In the genomic region with DNA sequence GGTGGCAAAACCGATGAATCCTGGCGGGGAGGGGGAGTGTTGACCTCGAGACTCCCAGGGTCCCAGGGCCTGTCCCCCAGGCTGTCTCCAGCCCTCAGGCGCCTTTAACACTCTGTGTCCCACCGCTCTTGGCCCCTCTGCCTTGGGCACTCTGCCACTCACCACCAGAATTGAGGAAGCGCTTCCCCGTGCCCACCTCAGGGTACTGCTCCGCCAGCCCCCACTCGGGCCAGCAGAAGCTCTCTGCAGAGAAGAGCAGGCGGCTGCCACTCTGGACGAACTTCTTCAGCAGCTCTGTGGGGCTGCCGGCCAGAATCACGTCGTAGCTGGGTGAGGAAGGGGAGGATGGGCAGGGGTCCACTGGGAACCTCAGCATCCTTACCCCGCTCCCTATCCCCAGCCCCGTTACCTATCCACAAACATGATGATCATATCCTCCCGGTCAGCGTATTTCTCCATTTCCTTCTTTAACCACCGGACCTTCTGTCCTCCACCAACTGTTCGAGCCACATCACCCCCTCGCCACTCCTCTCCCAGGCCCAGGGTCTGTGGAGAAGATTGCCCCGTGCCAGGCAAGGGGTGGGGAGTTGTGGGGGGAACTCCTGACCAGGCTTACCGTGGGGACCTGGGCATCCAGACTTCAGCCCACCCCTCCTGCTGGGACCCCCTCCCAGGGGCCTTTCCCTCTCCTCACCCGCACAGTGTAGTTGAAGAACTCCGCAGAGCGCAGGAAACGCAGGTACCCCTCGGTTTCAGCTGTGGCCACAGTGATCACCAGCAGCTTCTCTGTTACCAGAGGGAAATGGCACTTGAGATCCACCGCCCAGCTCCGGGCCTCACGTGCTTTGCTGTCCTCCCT, we compare ENCODE assay signal across 9 cellular contexts. TPM values are rescaled to one million over a fixed set of nuclear protein-coding genes. Genes with fewer than 3 reads are reported as not detected.
DNase-seq lines count a peak whose midpoint lies in the region; ATAC-seq and TF ChIP-seq lines count a peak whose summit lies in the region.
"Had no signal": no experiment of that assay in that cellular context is flagged by ENCODE, and none has a peak within 500 bp of the region (broad histone marks: within the 10 kb centered on the region; RNA-seq: fewer than 3 reads in every experiment).

No MANE protein-coding gene starts in this region.

- H3K9me2 ChIP-seq in GM23338 (ENCODE audit: insufficient read depth) = no peaks in the 10 kb centered on the region

- H3K9me3 Mint-ChIP-seq in GM23338 = no peaks in the 10 kb centered on the region
- H3K9me3 Mint-ChIP-seq in activated naive CD8-positive, alpha-beta T cell treated with anti-CD3 and anti-CD28 coated beads, Interleukin-2, amount 10 ng/mL, durations not matched to agents 7 days and 5 days = no peaks in the 10 kb centered on the region

- TF ChIP-seq CTCF in A673 (conservative IDR thresholded peaks at IDR 0.05; ENCODE audit: low read depth, low read length) (no peak), GM23338 (conservative IDR thresholded peaks at IDR 0.05; ENCODE audit: low read depth in 2 of 2) (no peak), kidney epithelial cell (IDR thresholded peaks at IDR 0.05; ENCODE audit: insufficient read depth, low read length, poor library complexity, severe bottlenecking) (no peak), thyroid gland (IDR thresholded peaks at IDR 0.05) (no peak), GM10248 (IDR thresholded peaks at IDR 0.05; ENCODE audit: control extremely low read depth, extremely low read depth, low read depth, missing control alignments) (no peak)

- TF ChIP-seq POLR2A in thyroid gland (IDR thresholded peaks at IDR 0.05) = no peak

- H3K27ac ChIP-seq in A673 (ENCODE audit: low read depth, low read length, poor library complexity, severe bottlenecking) (peak overlapping the region; percentile 78), GM23338 (ENCODE audit: low read depth) (no peak overlapping the region), thyroid gland (no peak overlapping the region)

- H3F3A ChIP-seq in GM23338 (replicated peaks; ENCODE audit: low read depth) = 0 out of 2 replicates have a peak, but pooled peaks cover 3% of the 10 kb centered on the region

- peaks cover 25% of the 10 kb centered on the region for H3K4me1 ChIP-seq in A673 (ENCODE audit: insufficient read depth, low read length, poor library complexity, severe bottlenecking)
- H3K4me1 ChIP-seq in GM23338 (ENCODE audit: insufficient read depth) = peaks cover 12% of the 10 kb centered on the region
- H3K4me1 ChIP-seq in thyroid gland = peaks cover 19 to 30% of the 10 kb centered on the region in 2 donors

- H3K4me3 Mint-ChIP-seq in GM23338 = peak overlapping the region; percentile 97
- peak overlapping the region; percentile 90 for H3K4me3 Mint-ChIP-seq in activated naive CD8-positive, alpha-beta T cell treated with anti-CD3 and anti-CD28 coated beads, Interleukin-2, amount 10 ng/mL, durations not matched to agents 7 days and 5 days

- peak overlapping the region; percentile 68 for H3K4me3 ChIP-seq in A673 (ENCODE audit: low read depth, low read length, poor library complexity, severe bottlenecking)
- H3K4me3 ChIP-seq in GM23338 = peak overlapping the region; percentile 64
- H3K4me3 ChIP-seq in kidney epithelial cell (ENCODE audit: low read depth, low read length) = peak overlapping the region; percentile 63
- peak overlapping the region; percentile 80 to 86 (median 86) for H3K4me3 ChIP-seq in thyroid gland (replicated peaks in 1 of 3)

- H3K9me3 ChIP-seq in A673 (ENCODE audit: low read depth, low read length, poor library complexity, severe bottlenecking) = no peaks in the 10 kb centered on the region
- no peaks in the 10 kb centered on the region for H3K9me3 ChIP-seq in thyroid gland

- BruUV-seq in A673 (replicated peaks; lab: Mats Ljungman, UMichigan) = TSS peak; percentile 68

- H3K36me3 ChIP-seq in A673 (ENCODE audit: insufficient read depth, low read length, poor library complexity, severe bottlenecking) = peaks cover 8% of the 10 kb centered on the region
- H3K36me3 ChIP-seq in GM23338 (ENCODE audit: insufficient read depth) = no peaks in the 10 kb centered on the region
- peaks cover 1% of the 10 kb centered on the region for H3K36me3 ChIP-seq in kidney epithelial cell (ENCODE audit: control insufficient read depth, insufficient read depth, low read length)
- H3K36me3 ChIP-seq in thyroid gland = peaks cover 16 to 19% of the 10 kb centered on the region in 2 donors

- H3K27me3 ChIP-seq in A673 (replicated peaks; ENCODE audit: insufficient read depth, low read depth, low read length, poor library complexity) (no peaks in the 10 kb centered on the region), GM23338 (ENCODE audit: insufficient read depth) (no peaks in the 10 kb centered on the region), kidney epithelial cell (ENCODE audit: control insufficient read depth, insufficient read depth, low read length) (no peaks in the 10 kb centered on the region), thyroid gland (no peaks in the 10 kb centered on the region)

- peak overlapping the region; percentile 66; the same call in 1 of the 2 replicates for H2AFZ ChIP-seq in GM23338

- intact Hi-C loops in A673 (cut with micrococcal nuclease; ENCODE audit: unreplicated experiment) = no loop called here
- intact Hi-C loops in thyroid gland (cut with DNase I) = no loop called here

- ATAC-seq in GM23338 (peak; percentile 3; the same call in 2 of the 3 replicates), HG02852 (IDR thresholded peaks at IDR 0.05; ENCODE audit: unreplicated experiment) (no peak)
- no peak for ATAC-seq in activated naive CD8-positive, alpha-beta T cell treated with anti-CD3 and anti-CD28 coated beads, Interleukin-2, amount 10 ng/mL, durations not matched to agents 7 days and 5 days (ENCODE audit: low read depth)

- H3K4me2 ChIP-seq in GM23338 = peak overlapping the region; percentile 77

- H3K4me1 Mint-ChIP-seq in GM23338 = peaks cover 15% of the 10 kb centered on the region; the same call in 2 of the 3 replicates
- peaks cover 20% of the 10 kb centered on the region for H3K4me1 Mint-ChIP-seq in activated naive CD8-positive, alpha-beta T cell treated with anti-CD3 and anti-CD28 coated beads, Interleukin-2, amount 10 ng/mL, durations not matched to agents 7 days and 5 days

- POLR2A ChIA-PET in A673 (lab: Charles Lee; ENCODE audit: low non-redundant PET) = no interaction called here
- POLR2A ChIA-PET in activated naive CD8-positive, alpha-beta T cell treated with anti-CD3 and anti-CD28 coated beads, Interleukin-2, amount 10 ng/mL, durations not matched to agents 7 days and 5 days (lab: Charles Lee) = interaction anchor here (1.5 to 2.6 kb wide), 2 partner anchors 28 to 72 kb away, joined by 5 to 36 read pairs; partner anchors contain the start of gene FIS1
- POLR2A ChIA-PET in GM10248 (lab: Yijun Ruan, JAX) = no interaction called here

- CTCF ChIA-PET in A673 (lab: Charles Lee) = no interaction called here
- CTCF ChIA-PET in GM10248 (lab: Yijun Ruan, JAX) = interaction anchor here (1.2 to 5.7 kb wide), 7 partner anchors 9 to 72 kb away, joined by 4 to 68 read pairs (median 9); partner anchors contain the start of gene FIS1

- H3K27me3 Mint-ChIP-seq in GM23338 (ENCODE audit: insufficient read depth, low read depth, poor library complexity) = peaks cover 12% of the 10 kb centered on the region
- no peaks in the 10 kb centered on the region for H3K27me3 Mint-ChIP-seq in activated naive CD8-positive, alpha-beta T cell treated with anti-CD3 and anti-CD28 coated beads, Interleukin-2, amount 10 ng/mL, durations not matched to agents 7 days and 5 days

- peaks cover 32% of the 10 kb centered on the region for H3K79me2 ChIP-seq in GM23338 (replicated peaks; ENCODE audit: insufficient read depth)

- peaks cover 5% of the 10 kb centered on the region for H3K36me3 Mint-ChIP-seq in GM23338 (ENCODE audit: low read depth)
- H3K36me3 Mint-ChIP-seq in activated naive CD8-positive, alpha-beta T cell treated with anti-CD3 and anti-CD28 coated beads, Interleukin-2, amount 10 ng/mL, durations not matched to agents 7 days and 5 days = peaks cover 5% of the 10 kb centered on the region

- no peak overlapping the region for H3K27ac Mint-ChIP-seq in GM23338
- peak overlapping the region; percentile 57 for H3K27ac Mint-ChIP-seq in activated naive CD8-positive, alpha-beta T cell treated with anti-CD3 and anti-CD28 coated beads, Interleukin-2, amount 10 ng/mL, durations not matched to agents 7 days and 5 days

- WGBS in thyroid gland, 2 donors = 55 to 68% methylated on average over 21 to 27 of the region's 31 CpGs

- 0 out of 2 replicates have a peak, but pooled peaks cover 4% of the 10 kb centered on the region for H4K20me1 ChIP-seq in GM23338 (replicated peaks; ENCODE audit: insufficient read depth)

- DNase-seq in A673 (ENCODE audit: low spot score) (no peak), GM23338 (ENCODE audit: low spot score) (no peak), kidney epithelial cell (ENCODE audit: low read depth) (no peak), thyroid gland (peak; percentile 17 to 33), GM10248 (ENCODE audit: extremely low spot score) (no peak), NCI-H226 (no peak)
- DNase-seq in activated naive CD8-positive, alpha-beta T cell treated with anti-CD3 and anti-CD28 coated beads, Interleukin-2, amount 10 ng/mL, durations not matched to agents 7 days and 5 days = no peak

RNA-seq across cellular contexts. Expression of gene PLOD3, which starts 1.2 kb away (rescaled TPM):
- total RNA-seq in A673 (2021) (77.0 and 84.1 TPM in 2 replicates), kidney epithelial cell (95.6 and 102 TPM in 2 replicates), thyroid gland (10 to 100 TPM; 30.0 to 42.5 (median 32.7) TPM)
- 28.5 and 40.7 TPM in 2 replicates for total RNA-seq in GM23338 (2014; rRNA removed; shearing (Covaris generic))
- polyA plus RNA-seq in GM23338 (2016; fragmentation: Nextera tagmentation; extraction: Ambion mirVana) = 33.9 and 35.2 TPM in 2 replicates
- 10 to 100 TPM; 48.9 to 51.0 TPM for total RNA-seq in activated naive CD8-positive, alpha-beta T cell treated with anti-CD3 and anti-CD28 coated beads, Interleukin-2, amount 10 ng/mL, durations not matched to agents 7 days and 5 days

RNA-seq across cellular contexts. Expression of gene ZNHIT1, which starts 1.7 kb away (rescaled TPM):
- 64.4 and 65.1 TPM in 2 replicates for total RNA-seq in A673 (2021)
- total RNA-seq in GM23338 (2014; rRNA removed; shearing (Covaris generic)) = 61.9 and 64.6 TPM in 2 replicates
- 113 and 136 TPM in 2 replicates for polyA plus RNA-seq in GM23338 (2016; fragmentation: Nextera tagmentation; extraction: Ambion mirVana)
- total RNA-seq in activated naive CD8-positive, alpha-beta T cell treated with anti-CD3 and anti-CD28 coated beads, Interleukin-2, amount 10 ng/mL, durations not matched to agents 7 days and 5 days = 10 to 100 TPM; 54.2 to 55.8 TPM
- 90.2 and 109 TPM in 2 replicates for total RNA-seq in kidney epithelial cell
- 100 to 1,000 TPM in 2 of 4 donors, 10 to 100 TPM in 2; 71.5 to 141 (median 107) TPM for total RNA-seq in thyroid gland

RNA-seq across cellular contexts. Expression of gene MOGAT3, which starts 15.4 kb away (rescaled TPM):
- total RNA-seq in A673 (2021) = not detected in 2 replicates
- 0.85 TPM in 1 of 2 replicates, not detected in the other for total RNA-seq in GM23338 (2014; rRNA removed; shearing (Covaris generic))
- polyA plus RNA-seq in GM23338 (2016; fragmentation: Nextera tagmentation; extraction: Ambion mirVana) = 0.21 and 0.44 TPM in 2 replicates
- total RNA-seq in activated naive CD8-positive, alpha-beta T cell treated with anti-CD3 and anti-CD28 coated beads, Interleukin-2, amount 10 ng/mL, durations not matched to agents 7 days and 5 days = not detected
- total RNA-seq in kidney epithelial cell = not detected in 2 replicates
- total RNA-seq in thyroid gland = not detected
- total RNA-seq: glomerular endothelial cell had no signal

RNA-seq across cellular contexts. Expression of gene CLDN15, which starts 21.4 kb away (rescaled TPM):
- total RNA-seq in A673 (2021) (14.7 and 16.6 TPM in 2 replicates), kidney epithelial cell (4.8 and 10.3 TPM in 2 replicates), thyroid gland (1 to 10 TPM; 5.1 to 6.6 (median 5.8) TPM)
- total RNA-seq in GM23338 (2014; rRNA removed; shearing (Covaris generic)) = 3.6 and 3.7 TPM in 2 replicates
- 4.1 and 4.3 TPM in 2 replicates for polyA plus RNA-seq in GM23338 (2016; fragmentation: Nextera tagmentation; extraction: Ambion mirVana)
- total RNA-seq in activated naive CD8-positive, alpha-beta T cell treated with anti-CD3 and anti-CD28 coated beads, Interleukin-2, amount 10 ng/mL, durations not matched to agents 7 days and 5 days = 10 to 100 TPM; 26.6 to 30.1 TPM

RNA-seq across cellular contexts. Expression of gene FIS1, which starts 28.7 kb away (rescaled TPM):
- total RNA-seq in A673 (2021) = 74.1 and 79.6 TPM in 2 replicates
- total RNA-seq in GM23338 (2014; rRNA removed; shearing (Covaris generic)) = 95.4 and 131 TPM in 2 replicates
- polyA plus RNA-seq in GM23338 (2016; fragmentation: Nextera tagmentation; extraction: Ambion mirVana) = 130 and 143 TPM in 2 replicates
- 100 to 1,000 TPM in 1 of 2 experiments, 10 to 100 TPM in 1; 91.7 to 106 TPM for total RNA-seq in activated naive CD8-positive, alpha-beta T cell treated with anti-CD3 and anti-CD28 coated beads, Interleukin-2, amount 10 ng/mL, durations not matched to agents 7 days and 5 days
- 203 and 231 TPM in 2 replicates for total RNA-seq in kidney epithelial cell
- total RNA-seq in thyroid gland = 100 to 1,000 TPM; 157 to 361 (median 297) TPM

Comparison
In these comparisons a context has a peak if more than half of its experiments do, and no peak if none do; other contexts are left out.
1. DNase-seq: peak in thyroid gland (2 of 2); none in A673 (single experiment), GM23338 (single experiment), activated naive CD8-positive, alpha-beta T cell treated with anti-CD3 and anti-CD28 coated beads, Interleukin-2, amount 10 ng/mL, durations not matched to agents 7 days and 5 days (single experiment), kidney epithelial cell (single experiment), GM10248 (single experiment) and NCI-H226 (single experiment).
2. Peak in every context shown above with its lines, with median percentiles within 50 percentile points of each other: H3K4me3 ChIP-seq.